In genomic region chr6:124164363-124164762, GRCh38 we compare ENCODE assay signal across 32 cellular contexts.
"Had no signal": no experiment of that assay in that cellular context is flagged by ENCODE, and none has a peak within 500 bp of the region (broad histone marks: within the 10 kb centered on the region; RNA-seq: fewer than 3 reads in every experiment).

No MANE protein-coding gene starts in this region.

- H3K9me3 ChIP-seq: adrenal gland, body of pancreas, colonic mucosa, esophagus squamous epithelium, gastrocnemius medialis, heart left ventricle had no signal

- H3K4me3 ChIP-seq: adrenal gland, body of pancreas, cardiac muscle cell, colonic mucosa, esophagus squamous epithelium, gastrocnemius medialis, heart left ventricle had no signal

- H3K4me1 ChIP-seq: adrenal gland, body of pancreas, colonic mucosa, esophagus squamous epithelium, foreskin keratinocyte, gastrocnemius medialis, heart left ventricle had no signal

- DNase-seq: activated CD4-positive, alpha-beta memory T cell treated with anti-CD3 and anti-CD28 coated beads for 36 hours; activated CD4-positive, alpha-beta T cell treated with anti-CD3 and anti-CD28 coated beads for 36 hours; activated CD4-positive, alpha-beta T cell treated with anti-CD3 and anti-CD28 coated beads, Interleukin-2, amount 10 ng/mL, durations not matched to agents 24 days and 14 days; activated CD4-positive, CD25-positive, alpha-beta regulatory T cell; activated CD4-positive, CD25-positive, alpha-beta regulatory T cell treated with anti-CD3 and anti-CD28 coated beads, Interleukin-2, amount 50 U/mL, for 72 hours; activated CD8-positive, alpha-beta memory T cell treated with anti-CD3 and anti-CD28 coated beads, Interleukin-2, amount 10 ng/mL, durations not matched to agents 7 days and 5 days; activated CD8-positive, alpha-beta memory T cell treated with anti-CD3 and anti-CD28 coated beads, Interleukin-2, amount 50 U/mL, for 4 hours; activated CD8-positive, alpha-beta T cell treated with anti-CD3 and anti-CD28 coated beads, Interleukin-2, amount 10 ng/mL, durations not matched to agents 7 days and 5 days; activated effector memory CD4-positive, alpha-beta T cell treated with anti-CD3 and anti-CD28 coated beads, Interleukin-2, amount 50 U/mL, for 16 hours; activated naive CD4-positive, alpha-beta T cell treated with anti-CD3 and anti-CD28 coated beads for 36 hours; activated naive CD8-positive, alpha-beta T cell treated with anti-CD3 and anti-CD28 coated beads for 36 hours; activated naive CD8-positive, alpha-beta T cell treated with anti-CD3 and anti-CD28 coated beads, Interleukin-2, amount 50 U/mL, for 24 hours; activated T-cell treated with anti-CD3 and anti-CD28 coated beads, Interleukin-2, amount 50 U/mL, for 1 hour; activated T-cell treated with anti-CD3 and anti-CD28 coated beads, Interleukin-2, amount 50 U/mL, for 48 hours; adrenal gland; amygdala; aorta; body of pancreas; central memory CD4-positive, alpha-beta T cell; cerebellar nuclear complex; colonic mucosa; effector CD8-positive, alpha-beta T cell; esophagus squamous epithelium; foreskin keratinocyte; gastrocnemius medialis; glutamatergic neuron; heart left ventricle; T-helper 2 cell had no signal

- H3K27me3 ChIP-seq: adrenal gland, body of pancreas, cardiac muscle cell, colonic mucosa, esophagus squamous epithelium, foreskin keratinocyte, gastrocnemius medialis, heart left ventricle had no signal

- H3K27ac ChIP-seq: adrenal gland, body of pancreas, cardiac muscle cell, colonic mucosa, epithelial cell of prostate, esophagus squamous epithelium, foreskin keratinocyte, gastrocnemius medialis, heart left ventricle had no signal

- H3K36me3 ChIP-seq: adrenal gland, cardiac muscle cell, colonic mucosa, esophagus squamous epithelium, gastrocnemius medialis, heart left ventricle had no signal

- FAIRE-seq: endometrium, endothelial cell of umbilical vein had no signal

- ATAC-seq: activated CD4-positive, alpha-beta T cell treated with anti-CD3 and anti-CD28 coated beads for 36 hours; activated CD8-positive, alpha-beta memory T cell treated with anti-CD3 and anti-CD28 coated beads, Interleukin-2, amount 10 ng/mL, durations not matched to agents 7 days and 5 days; activated CD8-positive, alpha-beta T cell treated with anti-CD3 and anti-CD28 coated beads, Interleukin-2, amount 10 ng/mL, durations not matched to agents 7 days and 5 days; activated naive CD8-positive, alpha-beta T cell treated with anti-CD3 and anti-CD28 coated beads, Interleukin-2, amount 50 U/mL, for 24 hours; body of pancreas; foreskin keratinocyte; gastrocnemius medialis; heart left ventricle had no signal
